In genomic region chr4:109319156-109319555, GRCh38 we compare ENCODE assay signal across 17 cellular contexts. TPM values are rescaled to one million over a fixed set of nuclear protein-coding genes. Genes with fewer than 3 reads are reported as not detected.
DNase-seq lines count a peak whose midpoint lies in the region; ATAC-seq and TF ChIP-seq lines count a peak whose summit lies in the region.
"Had no signal": no experiment of that assay in that cellular context is flagged by ENCODE, and none has a peak within 500 bp of the region (broad histone marks: within the 10 kb centered on the region; RNA-seq: fewer than 3 reads in every experiment).

No MANE protein-coding gene starts in this region.

- 63% methylated on average over 2 of the region's 2 CpGs for WGBS in prostate gland

- ATAC-seq in GM18909 (IDR thresholded peaks at IDR 0.05; ENCODE audit: poor library complexity, unreplicated experiment) = peak; percentile 23
- ATAC-seq: K562 had no signal

- intact Hi-C loops in prostate gland (cut with DNase I) = no loop called here

- TF ChIP-seq CTCF in OCI-LY3 (IDR thresholded peaks at IDR 0.05; ENCODE audit: low read depth, low read length) (no peak), prostate gland (IDR thresholded peaks at IDR 0.05) (no peak)

- H3K79me2 ChIP-seq in OCI-LY3 (ENCODE audit: low read length) = no peaks in the 10 kb centered on the region

- H3K27ac ChIP-seq in OCI-LY3 (ENCODE audit: low read length) (no peak overlapping the region; the same call in 1 of the 2 replicates), prostate gland (no peak overlapping the region)
- H3K27ac ChIP-seq: C4-2B had no signal

- H2AFZ ChIP-seq in OCI-LY3 (ENCODE audit: low read depth, low read length) = no peak overlapping the region

- H4K20me1 ChIP-seq in OCI-LY3 (ENCODE audit: insufficient read depth, low read length) = no peaks in the 10 kb centered on the region

- H3K9me3 ChIP-seq in OCI-LY3 (ENCODE audit: insufficient read depth, low read length) (peaks cover 25% of the 10 kb centered on the region; the same call in 1 of the 2 replicates), prostate gland (no peaks in the 10 kb centered on the region)

- H3K27me3 ChIP-seq in OCI-LY3 (ENCODE audit: low read depth, low read length) (no peaks in the 10 kb centered on the region), prostate gland (replicated peaks; ENCODE audit: insufficient read depth) (no peaks in the 10 kb centered on the region)

- peak; percentile 4 for DNase-seq in NOMO-1 treated with DMSO at 0.1 percent for 48 hours (lab: John Stamatoyannopoulos, UW; ENCODE audit: unreplicated experiment)
- no peak for DNase-seq in NOMO-1 treated with dmso at 0.1 percent for 144 hours (lab: John Stamatoyannopoulos, UW; ENCODE audit: unreplicated experiment)
- no peak for DNase-seq in SW480 (ENCODE audit: low spot score)
- no peak for DNase-seq in prostate gland (ENCODE audit: low spot score)
- no peak for DNase-seq in HT-29 (ENCODE audit: low spot score)
- DNase-seq in activated T-cell treated with anti-CD3 and anti-CD28 coated beads for 4 hours = no peak
- DNase-seq: 8988T; CD4-positive, alpha-beta memory T cell; DMS153; DMS79; GF-D8; H9; IMR-90 had no signal

- H3K36me3 ChIP-seq in OCI-LY3 (replicated peaks; ENCODE audit: low read depth, low read length) = peaks cover 16% of the 10 kb centered on the region
- no peaks in the 10 kb centered on the region for H3K36me3 ChIP-seq in prostate gland

- TF ChIP-seq POLR2A in prostate gland (IDR thresholded peaks at IDR 0.05) = no peak

- H3K9ac ChIP-seq in OCI-LY3 (ENCODE audit: low read length) = no peak overlapping the region

- H3K4me1 ChIP-seq in OCI-LY3 (ENCODE audit: low read length) (peaks cover 29% of the 10 kb centered on the region), prostate gland (replicated peaks) (no peaks in the 10 kb centered on the region)

- no peak overlapping the region for H3K4me3 ChIP-seq in OCI-LY3 (ENCODE audit: low read length)
- H3K4me3 ChIP-seq in prostate gland = no peak overlapping the region
- H3K4me3 ChIP-seq: K562 had no signal

- peak overlapping the region; percentile 33 for H3K4me2 ChIP-seq in OCI-LY3 (ENCODE audit: low read length)

RNA-seq across cellular contexts. Expression of gene COL25A1, which starts 16.7 kb away (rescaled TPM):
- 1 to 10 TPM in 1 of 2 donors, under 1 TPM in 1; 0.73 to 2.8 TPM for total RNA-seq in prostate gland
- total RNA-seq in HT-29 (2014; rRNA removed; shearing (Covaris generic)) = not detected in 2 replicates
